Comparison of ENCODE assay signal across 1 cellular context in genomic region chr6:155970878-155971702, GRCh38.
TF ChIP-seq lines count a peak whose summit lies in the region.

No MANE protein-coding gene starts in this region.

TF ChIP-seq in GM23338, 12 proteins besides CTCF, POLR2A, EP300 and RAD21 (continued from another document):
- TF ChIP-seq ZNF462 (CRISPR knock-in tag; IDR thresholded peaks at IDR 0.05), result no peak
- TF ChIP-seq CREB1 (CRISPR knock-in tag; IDR thresholded peaks at IDR 0.05; ENCODE audit: low read depth), result no peak
- TF ChIP-seq REST (IDR thresholded peaks at IDR 0.05; ENCODE audit: unreplicated experiment), result no peak
- TF ChIP-seq EZH2 (IDR thresholded peaks at IDR 0.05; ENCODE audit: low read depth, unreplicated experiment), result no peak
- TF ChIP-seq EZH2phosphoT487 (IDR thresholded peaks at IDR 0.05; ENCODE audit: unreplicated experiment), result no peak
- no peak for TF ChIP-seq ETS1 (IDR thresholded peaks at IDR 0.05)
- TF ChIP-seq POLR2AphosphoS5 (IDR thresholded peaks at IDR 0.05; ENCODE audit: low read depth), result no peak
